ENCODE assay signal across 7 cellular contexts in the genomic region with DNA sequence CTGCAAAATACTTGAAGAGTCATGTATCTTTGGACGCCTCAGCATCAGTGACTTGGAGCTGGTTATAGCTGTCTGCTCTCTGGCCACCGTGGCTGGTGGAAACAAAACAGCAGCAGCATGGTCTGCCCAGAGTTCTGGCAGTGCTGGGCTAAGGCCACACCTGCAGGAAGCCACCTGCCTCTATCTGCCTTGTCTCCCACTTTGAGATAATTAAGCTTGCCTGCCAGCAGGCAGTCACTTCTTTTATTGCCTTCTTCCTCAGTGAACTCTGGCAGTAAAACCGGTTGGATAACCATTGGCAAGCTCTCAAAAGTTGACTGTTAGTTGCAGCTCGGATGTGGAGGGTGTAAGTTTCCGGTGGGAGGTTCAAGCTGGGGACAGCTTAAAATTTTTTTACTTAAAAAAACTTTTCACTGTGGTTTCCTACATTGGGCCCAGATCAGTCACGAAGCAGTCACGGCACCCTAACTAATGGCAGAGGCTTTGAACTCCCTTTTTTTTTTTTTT. TPM values are rescaled to one million over a fixed set of nuclear protein-coding genes. Genes with fewer than 3 reads are reported as not detected.
A peak's percentile ranks its signal among the peaks of the same experiment; 100 is the strongest.
DNase-seq lines count a peak whose midpoint lies in the region; ATAC-seq, FAIRE-seq and TF ChIP-seq lines count a peak whose summit lies in the region.

No MANE protein-coding gene starts in this region.

- H3K4me1 ChIP-seq in transverse colon, result peaks cover 33 to 82% (median 58%) of the 10 kb centered on the region in 4 donors

- peaks cover 10% of the 10 kb centered on the region for H3K36me3 Mint-ChIP-seq in activated CD8-positive, alpha-beta T cell treated with anti-CD3 and anti-CD28 coated beads for 36 hours (ENCODE audit: low read depth)
- peaks cover 9% of the 10 kb centered on the region for H3K36me3 Mint-ChIP-seq in nephron (ENCODE audit: low read depth)

- H3K27ac ChIP-seq in transverse colon, result peak overlapping the region; percentile 88 to 96 (median 92)

- in situ Hi-C loops in transverse colon (cut with MboI; ENCODE audit: low pct_ligation_motif_present in 1 of 4, low pct_unique_long_range_greater_than_20kb in 1 of 4, low sequenced_read_pairs in 3 of 4), result no loop called here

- H3K4me3 ChIP-seq in transverse colon, result peak overlapping the region in 1 of 4 donors; percentile 2

- no peaks in the 10 kb centered on the region for H3K36me3 ChIP-seq in transverse colon

- no peak for TF ChIP-seq CTCF in activated CD8-positive, alpha-beta T cell treated with anti-CD3 and anti-CD28 coated beads for 36 hours (IDR thresholded peaks at IDR 0.05)
- TF ChIP-seq CTCF in nephron (IDR thresholded peaks at IDR 0.05; ENCODE audit: unreplicated experiment in 3 of 3) (no peak), transverse colon (IDR thresholded peaks at IDR 0.05) (no peak)

- TF ChIP-seq POLR2A in GM18505 (IDR thresholded peaks at IDR 0.05; ENCODE audit: borderline replicate concordance, extremely low read depth, insufficient read depth, insufficient read length) (no peak), transverse colon (IDR thresholded peaks at IDR 0.05) (peak; percentile 36)

- H3K4me3 Mint-ChIP-seq in activated CD8-positive, alpha-beta T cell treated with anti-CD3 and anti-CD28 coated beads for 36 hours, result peak overlapping the region; percentile 53
- H3K4me3 Mint-ChIP-seq in nephron, result peak overlapping the region; percentile 9 to 54 (median 29)

- H3K27ac Mint-ChIP-seq in activated CD8-positive, alpha-beta T cell treated with anti-CD3 and anti-CD28 coated beads for 36 hours, result peak overlapping the region; percentile 88
- peak overlapping the region; percentile 59 to 83 (median 78) for H3K27ac Mint-ChIP-seq in nephron

- H3K9me3 ChIP-seq in transverse colon, result no peaks in the 10 kb centered on the region

- POLR2A ChIA-PET in activated CD8-positive, alpha-beta T cell treated with anti-CD3 and anti-CD28 coated beads for 36 hours (lab: Charles Lee), result interaction anchor here (0.6 to 3.4 kb wide), 9 partner anchors 8 to 89 kb away, joined by 3 to 17 read pairs (median 3); partner anchors contain the start of genes DCTN4, IRGM and RBM22

- DNase-seq in NCI-H345 (lab: John Stamatoyannopoulos, UW), result peak; percentile 86
- peak; percentile 81 for DNase-seq in activated CD8-positive, alpha-beta T cell treated with anti-CD3 and anti-CD28 coated beads for 36 hours
- DNase-seq in transverse colon, result peak; percentile 78

- peaks cover 6% of the 10 kb centered on the region for H3K9me3 Mint-ChIP-seq in activated CD8-positive, alpha-beta T cell treated with anti-CD3 and anti-CD28 coated beads for 36 hours
- H3K9me3 Mint-ChIP-seq in nephron, result peaks cover 3% of the 10 kb centered on the region

- FAIRE-seq in endometrium (lab: Jason Lieb, UNC), result peak; percentile 66

- no peaks in the 10 kb centered on the region for H3K27me3 ChIP-seq in transverse colon

- no peaks in the 10 kb centered on the region for H3K27me3 Mint-ChIP-seq in activated CD8-positive, alpha-beta T cell treated with anti-CD3 and anti-CD28 coated beads for 36 hours
- peaks cover 3% of the 10 kb centered on the region for H3K27me3 Mint-ChIP-seq in nephron (ENCODE audit: low read depth)

- 3 to 5% methylated on average over 4 to 7 of the region's 7 CpGs for WGBS in transverse colon (ENCODE audit: low coverage in 1 of 2), 2 donors

- ATAC-seq in GM18505 (IDR thresholded peaks at IDR 0.05; ENCODE audit: unreplicated experiment) (peak; percentile 44), HG02852 (IDR thresholded peaks at IDR 0.05; ENCODE audit: unreplicated experiment) (peak; percentile 48)
- ATAC-seq in activated CD8-positive, alpha-beta T cell treated with anti-CD3 and anti-CD28 coated beads for 36 hours, result peak; percentile 76

- intact Hi-C loops in activated CD8-positive, alpha-beta T cell treated with anti-CD3 and anti-CD28 coated beads for 36 hours (cut with micrococcal nuclease), result loop anchor here (5.0 to 10.0 kb wide), 2 partner anchors 81 to 219 kb away; partner anchors contain the start of gene RBM22
- intact Hi-C loops in transverse colon (cut with DNase I; ENCODE audit: low total_unique reads), result no loop called here

- no peak for TF ChIP-seq EP300 in transverse colon (IDR thresholded peaks at IDR 0.05; ENCODE audit: low read depth)

- CTCF ChIA-PET in activated CD8-positive, alpha-beta T cell treated with anti-CD3 and anti-CD28 coated beads for 36 hours (lab: Charles Lee), result interaction anchor here (1.2 to 2.8 kb wide), 7 partner anchors 15 to 85 kb away, joined by 3 to 20 read pairs (median 5); partner anchors contain the start of genes IRGM and RBM22

- peaks cover 82% of the 10 kb centered on the region for H3K4me1 Mint-ChIP-seq in activated CD8-positive, alpha-beta T cell treated with anti-CD3 and anti-CD28 coated beads for 36 hours (ENCODE audit: low read depth)
- H3K4me1 Mint-ChIP-seq in nephron, result peaks cover 58% of the 10 kb centered on the region

RNA-seq across cellular contexts. Expression of gene SMIM3, which starts 4.9 kb away (rescaled TPM):
- 1 to 10 TPM; 8.6 to 8.8 TPM for total RNA-seq in activated CD8-positive, alpha-beta T cell treated with anti-CD3 and anti-CD28 coated beads for 36 hours
- 10 to 100 TPM; 19.1 to 22.4 (median 20.4) TPM for total RNA-seq in transverse colon

RNA-seq across cellular contexts. Expression of gene DCTN4, which starts 24.7 kb away (rescaled TPM):
- total RNA-seq in activated CD8-positive, alpha-beta T cell treated with anti-CD3 and anti-CD28 coated beads for 36 hours, result 10 to 100 TPM; 30.1 to 35.5 TPM
- total RNA-seq in transverse colon, result 10 to 100 TPM; 23.2 to 55.3 (median 42.4) TPM
